ENCODE assay signal across 1 cellular context in the genomic region with DNA sequence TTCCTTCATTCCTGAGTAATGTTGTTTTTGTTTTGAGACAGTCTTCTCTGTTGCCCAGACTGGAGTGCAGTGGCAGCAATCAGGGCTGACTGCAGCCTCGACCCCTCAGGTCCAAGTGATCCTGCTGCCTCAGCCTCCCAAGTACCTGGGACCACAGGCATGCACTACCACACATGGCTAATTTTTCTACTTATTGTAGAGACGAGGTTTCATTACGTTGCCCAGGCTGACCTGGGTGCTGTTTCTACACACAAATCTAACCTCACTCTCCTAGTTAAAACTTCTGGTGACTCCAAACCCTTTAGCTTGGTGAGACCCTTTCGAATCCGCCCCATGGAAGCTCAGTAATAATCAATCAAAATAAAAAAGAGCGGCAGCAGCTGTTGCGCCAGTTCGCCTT.
TF ChIP-seq lines count a peak whose summit lies in the region.

No MANE protein-coding gene starts in this region.

TF ChIP-seq in HepG2, 621 proteins besides CTCF, POLR2A, EP300 and RAD21:
- TF ChIP-seq TAF1 (CRISPR knock-in tag; IDR thresholded peaks at IDR 0.05) (no peak), TSC22D2 (CRISPR knock-in tag; IDR thresholded peaks at IDR 0.05; ENCODE audit: borderline replicate concordance) (no peak), ZFP1 (CRISPR knock-in tag; IDR thresholded peaks at IDR 0.05) (no peak), ZNF256 (CRISPR knock-in tag; conservative IDR thresholded peaks at IDR 0.05) (no peak), NFIC (IDR thresholded peaks at IDR 0.05; ENCODE audit: low read length) (no peak), FOSL1 (CRISPR knock-in tag; IDR thresholded peaks at IDR 0.05; ENCODE audit: borderline replicate concordance) (no peak), KDM2A (CRISPR knock-in tag; IDR thresholded peaks at IDR 0.05; ENCODE audit: borderline replicate concordance, low read depth) (no peak)
